Comparison of ENCODE assay signal across 10 cellular contexts in genomic region chr2:37658682-37659081, GRCh38. TPM values are rescaled to one million over a fixed set of nuclear protein-coding genes. Genes with fewer than 3 reads are reported as not detected.
A peak's percentile ranks its signal among the peaks of the same experiment; 100 is the strongest.
DNase-seq lines count a peak whose midpoint lies in the region; ATAC-seq and TF ChIP-seq lines count a peak whose summit lies in the region.
"Had no signal": no experiment of that assay in that cellular context is flagged by ENCODE, and none has a peak within 500 bp of the region (broad histone marks: within the 10 kb centered on the region; RNA-seq: fewer than 3 reads in every experiment).

No MANE protein-coding gene starts in this region.

- no peak overlapping the region for H3K18ac ChIP-seq in mesendoderm (ENCODE audit: low read length)

- no peaks in the 10 kb centered on the region for H3K9me3 ChIP-seq in heart left ventricle
- H3K9me3 ChIP-seq in ascending aorta = no peaks in the 10 kb centered on the region
- H3K9me3 ChIP-seq in tibial artery = no peaks in the 10 kb centered on the region
- H3K9me3 ChIP-seq: spleen had no signal

- peak overlapping the region; percentile 2 for H2AK5ac ChIP-seq in mesendoderm (ENCODE audit: low read length)

- H3K27ac ChIP-seq in heart left ventricle (peak overlapping the region in 11 of 12 donors; percentile 54 to 95 (median 80)), ascending aorta (peak overlapping the region; percentile 75 to 78), mesendoderm (ENCODE audit: low read depth, low read length) (no peak overlapping the region), tibial artery (peak overlapping the region; percentile 30 to 36)

- H3K23ac ChIP-seq in mesendoderm (ENCODE audit: low read length) = no peak overlapping the region

- H3K4me2 ChIP-seq in mesendoderm (ENCODE audit: low read length) = no peak overlapping the region

- H2BK5ac ChIP-seq in mesendoderm (ENCODE audit: low read length) = no peak overlapping the region

- WGBS in heart left ventricle, 4 donors = 64 to 70% (median 70%) methylated on average over 3 of the region's 3 CpGs
- no CpG with 5 or more reads among the region's 3 CpGs for WGBS in mesendoderm (ENCODE audit: extremely low coverage, insufficient coverage, low lambda C conversion rate)

- peak overlapping the region; percentile 43 for H3K4ac ChIP-seq in mesendoderm (ENCODE audit: low read depth, low read length)

- H3K4me3 ChIP-seq in heart left ventricle (no peak overlapping the region), ascending aorta (no peak overlapping the region), mesendoderm (ENCODE audit: low read length) (no peak overlapping the region), tibial artery (no peak overlapping the region)
- H3K4me3 ChIP-seq: spleen had no signal

- DNase-seq in heart left ventricle = no peak
- no peak for DNase-seq in cardiac septum (ENCODE audit: low spot score)
- DNase-seq in ascending aorta (ENCODE audit: low spot score in 2 of 2) = no peak
- peak; percentile 71 for DNase-seq in mesendoderm
- DNase-seq in tibial artery = no peak
- no peak for DNase-seq in SHP77 treated with DMSO at 0.1 percent for 48 hours (lab: John Stamatoyannopoulos, UW)
- no peak for DNase-seq in stimulated activated naive CD4-positive, alpha-beta T cell (lab: John Stamatoyannopoulos, UW)
- no peak for DNase-seq in GM19240 (ENCODE audit: insufficient read length, low spot score)
- DNase-seq: activated naive CD4-positive, alpha-beta T cell treated with anti-CD3 and anti-CD28 coated beads, Interleukin-2, amount 50 U/mL, for 16 hours; spleen had no signal

- TF ChIP-seq CTCF in heart left ventricle (IDR thresholded peaks at IDR 0.05) (no peak), ascending aorta (IDR thresholded peaks at IDR 0.05) (no peak), tibial artery (IDR thresholded peaks at IDR 0.05) (no peak)

- H3K79me2 ChIP-seq in mesendoderm (ENCODE audit: control insufficient read depth, insufficient read depth, low read length) = peaks cover 34% of the 10 kb centered on the region

- no peaks in the 10 kb centered on the region for H3K27me3 ChIP-seq in heart left ventricle
- no peaks in the 10 kb centered on the region for H3K27me3 ChIP-seq in ascending aorta
- no peaks in the 10 kb centered on the region for H3K27me3 ChIP-seq in mesendoderm (ENCODE audit: insufficient read depth, low read length, poor library complexity)
- H3K27me3 ChIP-seq in tibial artery = no peaks in the 10 kb centered on the region
- H3K27me3 ChIP-seq: spleen had no signal

- intact Hi-C loops in heart left ventricle (cut with DNase I) (loop anchor here in 6 of 10 donors (5.0 to 10.0 kb wide), 6 partner anchors 134 to 244 kb away; no protein-coding TSS in a partner anchor), cardiac septum (cut with DNase I) (loop anchor here (5.0 to 10.0 kb wide), 2 partner anchors 151 to 216 kb away; no protein-coding TSS in a partner anchor), ascending aorta (cut with DNase I) (no loop called here), tibial artery (cut with DNase I; ENCODE audit: low total_unique reads) (no loop called here)

- H3K9ac ChIP-seq in mesendoderm (ENCODE audit: low read length) = no peak overlapping the region

- no peak overlapping the region for H2BK15ac ChIP-seq in mesendoderm (replicated peaks; ENCODE audit: low read depth)

- no peak overlapping the region for H2BK120ac ChIP-seq in mesendoderm (ENCODE audit: low read depth, low read length)

- H4K8ac ChIP-seq in mesendoderm (ENCODE audit: low read depth, low read length) = no peak overlapping the region

- H3K4me1 ChIP-seq in heart left ventricle (peaks cover 29 to 99% (median 85%) of the 10 kb centered on the region in 12 donors), ascending aorta (peaks cover 25 to 78% of the 10 kb centered on the region in 2 donors), mesendoderm (ENCODE audit: control insufficient read depth, low read depth, low read length) (peaks cover 46% of the 10 kb centered on the region), tibial artery (peaks cover 0 to 100% (median 53%) of the 10 kb centered on the region in 4 donors)

- no peak overlapping the region for H4K5ac ChIP-seq in mesendoderm (ENCODE audit: low read length)

- ATAC-seq in heart left ventricle = no peak

- H3K36me3 ChIP-seq in heart left ventricle (peaks cover 0 to 19% (median 0%) of the 10 kb centered on the region in 9 donors), ascending aorta (no peaks in the 10 kb centered on the region), mesendoderm (ENCODE audit: control insufficient read depth, insufficient read depth, low read length) (no peaks in the 10 kb centered on the region), tibial artery (peaks cover 0 to 7% (median 6%) of the 10 kb centered on the region in 3 donors)

- H3K56ac ChIP-seq in mesendoderm (ENCODE audit: low read length) = no peak overlapping the region

- TF ChIP-seq POLR2A in heart left ventricle (IDR thresholded peaks at IDR 0.05) = no peak

- peaks cover 29% of the 10 kb centered on the region for H3K79me1 ChIP-seq in mesendoderm (ENCODE audit: low read length)

RNA-seq across cellular contexts. Expression of gene CDC42EP3, which starts 12.8 kb away (rescaled TPM):
- 100 to 1,000 TPM in 6 of 9 donors, 10 to 100 TPM in 3; 84.5 to 189 (median 124) TPM for total RNA-seq in heart left ventricle
- 10 to 100 TPM; 32.5 to 52.8 TPM for polyA plus RNA-seq in heart left ventricle
- 194 TPM for total RNA-seq in cardiac septum
- 65.5 TPM for total RNA-seq in ascending aorta
- polyA plus RNA-seq in mesendoderm (2013, experiment 1 of 2) = 32.7 TPM
- polyA plus RNA-seq in mesendoderm (2013, experiment 2 of 2) = 32.9 TPM

Comparison
In these comparisons a context has a peak if more than half of its experiments do, and no peak if none do; other contexts are left out.
1. intact Hi-C loops: an anchor here in heart left ventricle (5.0 to 10.0 kb wide) and cardiac septum (5.0 to 10.0 kb wide); none called in ascending aorta and tibial artery.